ENCODE assay signal across 11 cellular contexts in genomic region chr6:151822252-151823111, GRCh38. TPM values are rescaled to one million over a fixed set of nuclear protein-coding genes. Genes with fewer than 3 reads are reported as not detected.
DNase-seq lines count a peak whose midpoint lies in the region; ATAC-seq and TF ChIP-seq lines count a peak whose summit lies in the region.
"Had no signal": no experiment of that assay in that cellular context is flagged by ENCODE, and none has a peak within 500 bp of the region (broad histone marks: within the 10 kb centered on the region; RNA-seq: fewer than 3 reads in every experiment).

No MANE protein-coding gene starts in this region.

- H3K4me3 ChIP-seq in Karpas-422 (ENCODE audit: low read length), result peak overlapping the region; percentile 39
- no peak overlapping the region for H3K4me3 ChIP-seq in effector memory CD4-positive, alpha-beta T cell (ENCODE audit: insufficient read depth, low read depth, low read length, poor library complexity, severe bottlenecking)
- H3K4me3 ChIP-seq in WERI-Rb-1 (ENCODE audit: low read depth, low read length), result no peak overlapping the region
- H3K4me3 ChIP-seq: lung, upper lobe of right lung had no signal

- H3K9me3 ChIP-seq in Karpas-422 (ENCODE audit: low read length) (no peaks in the 10 kb centered on the region), WERI-Rb-1 (ENCODE audit: severe bottlenecking) (no peaks in the 10 kb centered on the region)
- no peaks in the 10 kb centered on the region for H3K9me3 ChIP-seq in effector memory CD4-positive, alpha-beta T cell (ENCODE audit: control insufficient read depth, low read length)
- H3K9me3 ChIP-seq: upper lobe of right lung had no signal

- DNase-seq in Karpas-422 (peak; percentile 78), DMS114 treated with DMSO at 0.1 percent for 48 hours (lab: John Stamatoyannopoulos, UW; ENCODE audit: unreplicated experiment) (no peak), hippocampal formation (lab: John Stamatoyannopoulos, UW) (no peak), WERI-Rb-1 (no peak)
- DNase-seq in effector memory CD4-positive, alpha-beta T cell, result no peak
- DNase-seq: NCI-H1417, upper lobe of right lung had no signal

- H3K27me3 ChIP-seq in Karpas-422 (ENCODE audit: low read length) (no peaks in the 10 kb centered on the region), WERI-Rb-1 (ENCODE audit: insufficient read depth, low read depth, severe bottlenecking) (peaks cover 8% of the 10 kb centered on the region)
- no peaks in the 10 kb centered on the region for H3K27me3 ChIP-seq in effector memory CD4-positive, alpha-beta T cell (replicated peaks; ENCODE audit: control insufficient read depth, insufficient read depth, low read length, poor library complexity, severe bottlenecking)
- H3K27me3 ChIP-seq: upper lobe of right lung had no signal

- H3K79me2 ChIP-seq in Karpas-422 (ENCODE audit: low read length), result no peaks in the 10 kb centered on the region

- H3K9me2 ChIP-seq in Karpas-422 (replicated peaks; ENCODE audit: insufficient read depth, low read length), result no peaks in the 10 kb centered on the region

- peaks cover 20% of the 10 kb centered on the region for H3K4me1 ChIP-seq in Karpas-422 (ENCODE audit: low read length)
- no peaks in the 10 kb centered on the region for H3K4me1 ChIP-seq in effector memory CD4-positive, alpha-beta T cell (ENCODE audit: control insufficient read depth, insufficient read depth, low read length, poor library complexity, severe bottlenecking)
- H3K4me1 ChIP-seq: upper lobe of right lung had no signal

- H3K27ac ChIP-seq in Karpas-422 (ENCODE audit: low read length) (peak overlapping the region; percentile 13), WERI-Rb-1 (no peak overlapping the region)
- no peak overlapping the region for H3K27ac ChIP-seq in effector memory CD4-positive, alpha-beta T cell (ENCODE audit: insufficient read depth, low read length, poor library complexity, severe bottlenecking)
- H3K27ac ChIP-seq: upper lobe of right lung had no signal

- 0 out of 2 replicates have a peak overlapping the region, but pooled peaks have one; percentile 27 for H2AFZ ChIP-seq in Karpas-422 (ENCODE audit: low read length)

- no peak for TF ChIP-seq CTCF in WERI-Rb-1 (IDR thresholded peaks at IDR 0.05; ENCODE audit: low read depth, low read length)

- H3K36me3 ChIP-seq in Karpas-422 (ENCODE audit: insufficient read depth, low read length), result no peaks in the 10 kb centered on the region
- H3K36me3 ChIP-seq in effector memory CD4-positive, alpha-beta T cell (ENCODE audit: control insufficient read depth, insufficient read depth, low read length), result no peaks in the 10 kb centered on the region
- no peaks in the 10 kb centered on the region for H3K36me3 ChIP-seq in WERI-Rb-1
- H3K36me3 ChIP-seq: upper lobe of right lung had no signal

- peak overlapping the region; percentile 38 for H3K9ac ChIP-seq in Karpas-422 (ENCODE audit: low read length)

- H4K20me1 ChIP-seq in Karpas-422 (ENCODE audit: insufficient read depth, low read depth, low read length), result no peaks in the 10 kb centered on the region

- ATAC-seq in GM18498 (IDR thresholded peaks at IDR 0.05; ENCODE audit: unreplicated experiment) (peak; percentile 98), GM19467 (IDR thresholded peaks at IDR 0.05; ENCODE audit: unreplicated experiment) (peak; percentile 89), HG02970 (IDR thresholded peaks at IDR 0.05; ENCODE audit: low FRiP score, unreplicated experiment) (peak; percentile 88)
- ATAC-seq: upper lobe of right lung had no signal

- peak overlapping the region; percentile 60 for H3K4me2 ChIP-seq in Karpas-422 (ENCODE audit: low read depth, low read length, poor library complexity, severe bottlenecking)

RNA-seq across cellular contexts. Expression of gene ESR1, which starts 15.0 kb away (rescaled TPM):
- total RNA-seq in Karpas-422 (2014; rRNA removed; shearing (Covaris generic); ENCODE audit: low replicate concordance), result 4.1 and 5.4 TPM in 2 replicates
